20 cellular contexts compared by ENCODE assay signal in the genomic region with DNA sequence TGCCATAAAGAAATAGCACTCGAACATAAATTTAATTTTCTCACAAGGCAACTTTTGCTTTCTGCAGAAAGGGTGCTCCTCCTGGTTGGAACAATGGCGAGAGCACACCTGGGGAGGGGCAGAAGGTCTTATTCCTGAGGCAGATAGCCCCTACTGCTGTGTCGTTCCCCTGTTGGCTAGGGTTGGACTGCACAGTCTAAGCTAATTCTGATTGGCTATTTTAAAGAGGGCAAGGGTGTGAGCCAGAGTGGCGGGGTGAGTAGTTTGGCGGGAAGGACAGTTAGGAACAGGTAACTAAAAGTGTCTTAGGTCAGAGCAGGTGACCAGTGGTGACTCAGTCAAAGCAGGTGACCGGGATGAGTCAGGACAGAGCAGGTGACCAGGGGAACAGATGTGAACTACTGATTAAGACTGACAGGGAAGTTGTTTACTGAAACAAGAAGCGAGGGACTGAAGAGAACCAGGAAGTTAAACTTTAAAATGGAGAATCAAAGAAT. TPM values are rescaled to one million over a fixed set of nuclear protein-coding genes. Genes with fewer than 3 reads are reported as not detected.
DNase-seq lines count a peak whose midpoint lies in the region; TF ChIP-seq lines count a peak whose summit lies in the region.
"Had no signal": no experiment of that assay in that cellular context is flagged by ENCODE, and none has a peak within 500 bp of the region (broad histone marks: within the 10 kb centered on the region; RNA-seq: fewer than 3 reads in every experiment).

No MANE protein-coding gene starts in this region.

- H3K27ac ChIP-seq in PC-9 (peak overlapping the region; percentile 89), substantia nigra (ENCODE audit: low read depth, low read length, poor library complexity, severe bottlenecking) (no peak overlapping the region), esophagus muscularis mucosa (replicated peaks in 1 of 4) (no peak overlapping the region)
- H3K27ac ChIP-seq: HL-60, left ventricle myocardium inferior, upper lobe of right lung had no signal

- no peaks in the 10 kb centered on the region for H4K20me1 ChIP-seq in PC-9 (ENCODE audit: insufficient read depth)

- H3K9me3 Mint-ChIP-seq in progenitor cell of endocrine pancreas (ENCODE audit: low read depth): peaks cover 8% of the 10 kb centered on the region

- H3K4me1 ChIP-seq in PC-9 (replicated peaks; ENCODE audit: insufficient read depth): peaks cover 11% of the 10 kb centered on the region
- no peaks in the 10 kb centered on the region for H3K4me1 ChIP-seq in esophagus muscularis mucosa
- H3K4me1 ChIP-seq: left ventricle myocardium inferior, upper lobe of right lung had no signal

- no peak for TF ChIP-seq POLR2A in esophagus muscularis mucosa (IDR thresholded peaks at IDR 0.05; ENCODE audit: low read depth)

- no peaks in the 10 kb centered on the region for H3K9me2 ChIP-seq in PC-9 (ENCODE audit: insufficient read depth)

- H3K4me3 ChIP-seq in PC-9 (0 out of 2 replicates have a peak overlapping the region, but pooled peaks have one; percentile 16), epithelial cell of esophagus (ENCODE audit: low read length) (no peak overlapping the region), esophagus muscularis mucosa (no peak overlapping the region)
- H3K4me3 ChIP-seq: left ventricle myocardium inferior, upper lobe of right lung had no signal

- CTCF ChIA-PET in PC-9 (lab: Charles Lee): interaction anchor here (0.6 to 1.1 kb wide), 3 partner anchors 14 to 144 kb away, joined by 3 read pairs; no protein-coding TSS in a partner anchor

- H3K4me3 Mint-ChIP-seq in progenitor cell of endocrine pancreas (ENCODE audit: low read depth): no peak overlapping the region
- H3K4me3 Mint-ChIP-seq: activated naive CD8-positive, alpha-beta T cell treated with anti-CD3 and anti-CD28 coated beads, Interleukin-2, amount 50 U/mL, for 24 hours; brain had no signal

- H3K9me3 ChIP-seq in PC-9 (ENCODE audit: insufficient read depth, low read depth): peaks cover 24% of the 10 kb centered on the region
- H3K9me3 ChIP-seq in esophagus muscularis mucosa: no peaks in the 10 kb centered on the region
- H3K9me3 ChIP-seq: left ventricle myocardium inferior, upper lobe of right lung had no signal

- POLR2A ChIA-PET in PC-9 (lab: Charles Lee; ENCODE audit: unreplicated experiment): no interaction called here

- peak overlapping the region; percentile 88 for H2AFZ ChIP-seq in PC-9

- intact Hi-C loops in PC-9 (cut with micrococcal nuclease; ENCODE audit: unreplicated experiment) (loop anchor here (1.0 to 2.0 kb wide), 3 partner anchors 14 to 51 kb away; a partner anchor contains a TSS), esophagus muscularis mucosa (cut with DNase I) (no loop called here)

- H3K36me3 ChIP-seq in PC-9 (ENCODE audit: low read depth) (peaks cover 10% of the 10 kb centered on the region; the same call in 1 of the 2 replicates), esophagus muscularis mucosa (no peaks in the 10 kb centered on the region)
- H3K36me3 ChIP-seq: left ventricle myocardium inferior, upper lobe of right lung had no signal

- no TSS peak for BruUV-seq in PC-9 (replicated peaks; lab: Mats Ljungman, UMichigan)

- peak overlapping the region; percentile 54 for H3K4me2 ChIP-seq in PC-9

- H3K27me3 ChIP-seq in PC-9 (ENCODE audit: insufficient read depth, low read depth) (no peaks in the 10 kb centered on the region), esophagus muscularis mucosa (no peaks in the 10 kb centered on the region)
- H3K27me3 ChIP-seq: upper lobe of right lung had no signal

- WGBS in esophagus muscularis mucosa: 89% methylated on average over 7 of the region's 7 CpGs

- no peaks in the 10 kb centered on the region for H3K79me2 ChIP-seq in PC-9 (ENCODE audit: low read depth)

- peaks cover 2% of the 10 kb centered on the region for H3K27me3 Mint-ChIP-seq in progenitor cell of endocrine pancreas
- H3K27me3 Mint-ChIP-seq: brain had no signal

- no peaks in the 10 kb centered on the region for H3K4me1 Mint-ChIP-seq in progenitor cell of endocrine pancreas (ENCODE audit: low read depth)

- no peak for TF ChIP-seq CTCF in PC-9 (conservative IDR thresholded peaks at IDR 0.05)
- no peak for TF ChIP-seq CTCF in epithelial cell of esophagus (IDR thresholded peaks at IDR 0.05; ENCODE audit: insufficient read depth, low read depth, low read length, missing control alignments)
- no peak for TF ChIP-seq CTCF in progenitor cell of endocrine pancreas (IDR thresholded peaks at IDR 0.05; ENCODE audit: unreplicated experiment)
- no peak for TF ChIP-seq CTCF in esophagus muscularis mucosa (IDR thresholded peaks at IDR 0.05)

- DNase-seq in DMS53 (lab: John Stamatoyannopoulos, UW): peak; percentile 97
- DNase-seq in PC-9: peak; percentile 86 to 97
- peak; percentile 11 for DNase-seq in epithelial cell of esophagus (ENCODE audit: low read depth)
- DNase-seq in progenitor cell of endocrine pancreas (ENCODE audit: low spot score, unreplicated experiment): no peak
- no peak for DNase-seq in substantia nigra (lab: John Stamatoyannopoulos, UW)
- no peak for DNase-seq in NCI-H146 treated with DMSO at 0.1 percent for 48 hours (lab: John Stamatoyannopoulos, UW; ENCODE audit: unreplicated experiment)
- DNase-seq in esophagus muscularis mucosa (ENCODE audit: extremely low spot score): no peak
- DNase-seq: activated CD4-positive, alpha-beta T cell treated with anti-CD3 and anti-CD28 coated beads for 48 hours; activated effector memory CD4-positive, alpha-beta T cell treated with Interleukin-2 at 50 U/mL for 16 hours; activated naive CD8-positive, alpha-beta T cell treated with anti-CD3 and anti-CD28 coated beads, Interleukin-2, amount 50 U/mL, for 24 hours; COR-L47; left ventricle myocardium inferior; NCI-H1092 treated with DMSO at 0.1 percent for 48 hours; NCI-H2081 treated with DMSO at 0.1 percent for 48 hours; NCI-H446 treated with DMSO at 0.1 percent for 48 hours; RPMI8226; stimulated activated CD4-positive, alpha-beta T cell treated with anti-CD3 and anti-CD28 coated beads, Interleukin-4, amount 100 ng/mL, for 24 hours; upper lobe of right lung had no signal

- H3K36me3 Mint-ChIP-seq in progenitor cell of endocrine pancreas (ENCODE audit: insufficient read depth): no peaks in the 10 kb centered on the region
- H3K36me3 Mint-ChIP-seq: brain had no signal

- H3K27ac Mint-ChIP-seq in progenitor cell of endocrine pancreas: peak overlapping the region; percentile 6
- H3K27ac Mint-ChIP-seq: activated naive CD8-positive, alpha-beta T cell treated with anti-CD3 and anti-CD28 coated beads, Interleukin-2, amount 50 U/mL, for 24 hours had no signal

- peaks cover 16% of the 10 kb centered on the region for H3F3A ChIP-seq in PC-9 (ENCODE audit: insufficient read depth, low read depth)

- TF ChIP-seq EP300 in esophagus muscularis mucosa (IDR thresholded peaks at IDR 0.05): no peak

RNA-seq across cellular contexts. Expression of a gene that starts 49.7 kb away (rescaled TPM):
- 91.4 and 107 TPM in 2 replicates for total RNA-seq in PC-9 (2021)
- total RNA-seq in progenitor cell of endocrine pancreas: 43.3 and 47.2 TPM in 2 replicates
- total RNA-seq in esophagus muscularis mucosa: 10 to 100 TPM; 37.9 to 62.4 (median 47.2) TPM

Comparison
In these comparisons a context has a peak if more than half of its experiments do, and no peak if none do; other contexts are left out.
1. DNase-seq: peak in DMS53 (single experiment), PC-9 (2 of 2) and epithelial cell of esophagus (single experiment); none in progenitor cell of endocrine pancreas (single experiment), substantia nigra (0 of 49), NCI-H146 treated with DMSO at 0.1 percent for 48 hours (single experiment) and esophagus muscularis mucosa (single experiment).